ENCODE assay signal across 15 cellular contexts in genomic region chr14:91332448-91333059, GRCh38.
DNase-seq lines count a peak whose midpoint lies in the region; ATAC-seq, FAIRE-seq and TF ChIP-seq lines count a peak whose summit lies in the region.
"Had no signal": no experiment of that assay in that cellular context is flagged by ENCODE, and none has a peak within 500 bp of the region (broad histone marks: within the 10 kb centered on the region; RNA-seq: fewer than 3 reads in every experiment).

No MANE protein-coding gene starts in this region.

- ATAC-seq in K562 (no peak; the same call in 2 of the 3 replicates), natural killer cell (no peak), GM18502 (IDR thresholded peaks at IDR 0.05; ENCODE audit: poor library complexity, unreplicated experiment) (no peak), GM19467 (IDR thresholded peaks at IDR 0.05; ENCODE audit: unreplicated experiment) (no peak)
- ATAC-seq: HCT116 had no signal

- H3K9ac ChIP-seq in KMS-11 (no peak overlapping the region), K562 (ENCODE audit: insufficient read depth in 1 of 2, low read depth in 2 of 2, low read length in 2 of 2) (peak overlapping the region in 1 of 2 experiments; percentile 61; a peak in 1 of 4 replicates)

- H4K20me1 ChIP-seq in KMS-11 (ENCODE audit: insufficient read depth): no peaks in the 10 kb centered on the region
- no peaks in the 10 kb centered on the region for H4K20me1 ChIP-seq in K562 (replicated peaks; ENCODE audit: control insufficient read depth, insufficient read depth, low read length)

- H3K4me3 Mint-ChIP-seq in CD14-positive monocyte (peak overlapping the region in 1 of 2 donors; percentile 69), natural killer cell (peak overlapping the region; percentile 21)

- DNase-seq in CD14-positive monocyte (ENCODE audit: low spot score): no peak
- DNase-seq in K562 (ENCODE audit: extremely low read depth in 1 of 4, low spot score in 3 of 4): peak in 1 of 4 experiments; percentile 37
- DNase-seq in natural killer cell: no peak
- no peak for DNase-seq in activated CD4-positive, CD25-positive, alpha-beta regulatory T cell treated with anti-CD3 and anti-CD28 coated beads, Interleukin-2, amount 50 U/mL, for 72 hours
- no peak for DNase-seq in inferior parietal cortex (ENCODE audit: extremely low spot score)
- DNase-seq: activated CD8-positive, alpha-beta memory T cell treated with anti-CD3 and anti-CD28 coated beads, Interleukin-2, amount 50 U/mL, for 4 hours; COR-L47; KG1; NCI-H2029 treated with DMSO at 0.1 percent for 48 hours; stimulated activated CD4-positive, alpha-beta T cell treated with anti-CD3 and anti-CD28 coated beads, Interleukin-12 subunit alpha, Interleukin-12 subunit beta, amount 100 ng/mL, for 4 hours had no signal

- H3K4me3 ChIP-seq in KMS-11 (IDR thresholded peaks at IDR 0.05; ENCODE audit: insufficient read depth, low read depth, low read length) (no peak overlapping the region), K562 (no peak overlapping the region)

- TF ChIP-seq EP300 in K562 (IDR thresholded peaks at IDR 0.05; ENCODE audit: low read length): no peak

- no peak for TF ChIP-seq RAD21 in K562 (CRISPR knock-in tag; conservative IDR thresholded peaks at IDR 0.05 in 1 of 2, IDR thresholded peaks at IDR 0.05 in 1 of 2)

- POLR2A ChIA-PET in K562 (lab: Yijun Ruan, JAX): no interaction called here

- H3K27me3 Mint-ChIP-seq in CD14-positive monocyte (ENCODE audit: low read depth in 3 of 3) (no peaks in the 10 kb centered on the region), natural killer cell (ENCODE audit: low read depth in 2 of 2) (no peaks in the 10 kb centered on the region)

- no peak for TF ChIP-seq POLR2A in K562 (conservative IDR thresholded peaks at IDR 0.05)

- no peak for TF ChIP-seq CTCF in CD14-positive monocyte (IDR thresholded peaks at IDR 0.05)
- no peak for TF ChIP-seq CTCF in KMS-11 (conservative IDR thresholded peaks at IDR 0.05; ENCODE audit: low read depth, low read length)
- TF ChIP-seq CTCF in K562 (IDR thresholded peaks at IDR 0.05 in 2 of 3, conservative IDR thresholded peaks at IDR 0.05 in 1 of 3; ENCODE audit: insufficient read depth in 2 of 3, low read depth in 1 of 3, low read length in 3 of 3): no peak
- no peak for TF ChIP-seq CTCF in natural killer cell (IDR thresholded peaks at IDR 0.05)

- no peaks in the 10 kb centered on the region for H3K79me2 ChIP-seq in KMS-11 (ENCODE audit: insufficient read depth, low read depth)
- no peaks in the 10 kb centered on the region for H3K79me2 ChIP-seq in K562 (ENCODE audit: control insufficient read depth, insufficient read depth, low read length)

- no peaks in the 10 kb centered on the region for H3K9me3 ChIP-seq in K562 (replicated peaks; ENCODE audit: control insufficient read depth, insufficient read depth, low read depth, low read length)

- H3K9me3 Mint-ChIP-seq in CD14-positive monocyte (no peaks in the 10 kb centered on the region), natural killer cell (no peaks in the 10 kb centered on the region)

- 60% methylated on average over 15 of the region's 17 CpGs for WGBS in K562 (ENCODE audit: insufficient coverage, low coverage, missing lambda C conversion rate)

- H3K27ac Mint-ChIP-seq in CD14-positive monocyte: peak overlapping the region in 5 of 7 donors; percentile 14 to 70 (median 20)
- peak overlapping the region; percentile 100 for H3K27ac Mint-ChIP-seq in natural killer cell

- CTCF ChIA-PET in K562 (lab: Yijun Ruan, JAX; ENCODE audit: low intra/inter-chr PET ratio): no interaction called here

- H3K4me2 ChIP-seq in KMS-11 (peak overlapping the region; percentile 17; the same call in 1 of the 2 replicates), K562 (ENCODE audit: insufficient read depth, low read length) (peak overlapping the region; percentile 8; the same call in 1 of the 2 replicates)

- H3K4me1 ChIP-seq in KMS-11 (ENCODE audit: low read depth, poor library complexity, severe bottlenecking): peaks cover 31% of the 10 kb centered on the region
- H3K4me1 ChIP-seq in K562 (replicated peaks in 1 of 2; ENCODE audit: control insufficient read depth in 2 of 2, insufficient read depth in 2 of 2, low read length in 2 of 2): peaks cover 7 to 8% of the 10 kb centered on the region in 2 experiments; a peak in 4 of 5 replicates

- peaks cover 78 to 86% of the 10 kb centered on the region in 2 donors for H3K36me3 Mint-ChIP-seq in CD14-positive monocyte
- peaks cover 8% of the 10 kb centered on the region for H3K36me3 Mint-ChIP-seq in natural killer cell

- H3K4me1 Mint-ChIP-seq in CD14-positive monocyte: peaks cover 45% of the 10 kb centered on the region
- H3K4me1 Mint-ChIP-seq in natural killer cell: peaks cover 60 to 62% of the 10 kb centered on the region in 2 donors

- H2AFZ ChIP-seq in KMS-11 (ENCODE audit: low read depth) (no peak overlapping the region), K562 (ENCODE audit: low read depth, low read length) (no peak overlapping the region)

- H3K27me3 ChIP-seq in KMS-11 (ENCODE audit: insufficient read depth, low read depth) (no peaks in the 10 kb centered on the region), K562 (ENCODE audit: control insufficient read depth in 2 of 2, insufficient read depth in 2 of 2, low read length in 2 of 2) (no peaks in the 10 kb centered on the region)

- BruUV-seq in K562 (replicated peaks; lab: Mats Ljungman, UMichigan): no TSS peak

- intact Hi-C loops in CD14-positive monocyte (cut with micrococcal nuclease) (no loop called here), K562 (cut with micrococcal nuclease) (no loop called here), natural killer cell (cut with micrococcal nuclease) (no loop called here)

- H3K36me3 ChIP-seq in KMS-11 (ENCODE audit: insufficient read depth): no peaks in the 10 kb centered on the region
- peaks cover 10% of the 10 kb centered on the region; the same call in 1 of the 3 replicates for H3K36me3 ChIP-seq in K562 (ENCODE audit: control insufficient read depth, insufficient read depth, low read length)

- H3K9me1 ChIP-seq in K562 (ENCODE audit: control insufficient read depth, insufficient read depth, low read length): no peaks in the 10 kb centered on the region

- no peak for FAIRE-seq in K562 (lab: Jason Lieb, UNC)

- no peak overlapping the region for H3K27ac ChIP-seq in KMS-11
- H3K27ac ChIP-seq in K562 (ENCODE audit: extremely low read depth, low read depth, low read length): no peak overlapping the region
- H3K27ac ChIP-seq: epithelial cell of prostate had no signal

- in situ Hi-C loops in K562 (cut with MboI): no loop called here

TF ChIP-seq in K562, 482 proteins besides CTCF, POLR2A, EP300 and RAD21:
- no peak for TF ChIP-seq ZNF121 (CRISPR knock-in tag; conservative IDR thresholded peaks at IDR 0.05)
- 0 out of 2 replicates have a peak, but pooled peaks have one; percentile 7 for TF ChIP-seq TAL1 (IDR thresholded peaks at IDR 0.05)
- TF ChIP-seq SMAD4 (CRISPR knock-in tag; conservative IDR thresholded peaks at IDR 0.05): no peak
- TF ChIP-seq MTF1 (CRISPR knock-in tag; IDR thresholded peaks at IDR 0.05; ENCODE audit: borderline replicate concordance): no peak
- TF ChIP-seq MAX (CRISPR knock-in tag; IDR thresholded peaks at IDR 0.05): no peak
- peak; percentile 36 for TF ChIP-seq CBFA2T3 (IDR thresholded peaks at IDR 0.05)
- no peak for TF ChIP-seq ZNF3 (CRISPR knock-in tag; IDR thresholded peaks at IDR 0.05)
- no peak for TF ChIP-seq SAFB2 (IDR thresholded peaks at IDR 0.05; ENCODE audit: borderline replicate concordance, low read depth, low read length, severe bottlenecking)
- TF ChIP-seq TCF3 (CRISPR knock-in tag; IDR thresholded peaks at IDR 0.05): peak; percentile 68
